In the genomic region with DNA sequence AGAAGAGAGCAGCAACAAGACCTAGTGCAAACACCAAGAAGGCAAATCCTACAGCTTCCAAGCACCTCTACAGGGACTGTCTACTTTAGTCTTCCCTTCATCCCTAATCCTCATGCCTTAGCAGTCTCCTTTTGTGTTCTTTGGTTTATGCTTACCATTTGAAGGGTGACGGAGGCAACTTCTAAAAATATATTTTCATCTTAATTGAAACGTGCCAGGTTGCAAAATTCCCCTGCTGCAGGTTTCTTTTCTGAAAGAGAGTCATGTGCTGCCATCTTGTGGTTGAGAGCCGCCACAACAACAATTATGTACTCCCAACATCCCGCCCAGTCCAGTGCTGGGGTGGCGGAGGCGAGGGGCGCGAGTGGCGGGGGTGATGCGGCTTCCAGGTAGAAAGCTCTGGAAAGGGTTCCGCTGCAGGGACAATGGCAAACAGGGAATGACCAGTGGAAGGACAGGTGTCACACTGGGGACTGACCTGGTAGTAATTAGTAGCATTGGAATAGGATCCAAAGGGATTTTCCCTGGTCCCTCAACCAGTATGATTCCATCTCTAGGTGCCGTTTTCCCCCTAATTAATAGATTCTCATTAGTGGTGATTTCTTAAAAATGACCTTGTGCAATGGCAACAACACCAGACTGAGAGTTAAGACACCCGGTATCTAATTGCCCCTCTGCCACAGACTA, we compare ENCODE assay signal across 8 cellular contexts.
A peak's percentile ranks its signal among the peaks of the same experiment; 100 is the strongest.
DNase-seq lines count a peak whose midpoint lies in the region; ATAC-seq and TF ChIP-seq lines count a peak whose summit lies in the region.

No MANE protein-coding gene starts in this region.

- peak; percentile 60 for ATAC-seq in WTC11
- no peak for ATAC-seq in GM19452 (IDR thresholded peaks at IDR 0.05; ENCODE audit: unreplicated experiment)

- H3K36me3 Mint-ChIP-seq in WTC11, result no peaks in the 10 kb centered on the region

- peaks cover 7% of the 10 kb centered on the region for H3K4me1 Mint-ChIP-seq in WTC11

- H3K27me3 ChIP-seq in BE2C, result no peaks in the 10 kb centered on the region

- no peaks in the 10 kb centered on the region for H3K36me3 ChIP-seq in BE2C

- no peak overlapping the region for H3K27ac Mint-ChIP-seq in WTC11

- CTCF ChIA-PET in WTC11 (lab: Charles Lee), result interaction anchor here (0.5 to 2.3 kb wide), 24 partner anchors 11 to 620 kb away, joined by 3 to 13 read pairs (median 3); no protein-coding TSS in a partner anchor

- DNase-seq in BE2C, result peak; percentile 76
- DNase-seq in H4 (ENCODE audit: low spot score), result peak; percentile 52
- DNase-seq in NCI-H2107 treated with DMSO at 0.1 percent for 48 hours (lab: John Stamatoyannopoulos, UW; ENCODE audit: unreplicated experiment), result peak; percentile 65
- peak; percentile 81 for DNase-seq in WTC11 (ENCODE audit: low spot score)
- peak; percentile 62 to 77 for DNase-seq in T47D (ENCODE audit: low read depth in 1 of 2, low spot score in 1 of 2)
- DNase-seq in inferior parietal cortex (ENCODE audit: extremely low spot score), result peak; percentile 83
- peak; percentile 83 for DNase-seq in stimulated activated CD4-positive, alpha-beta T cell treated with anti-CD3 and anti-CD28 coated beads, Interleukin-15, amount 100 ng/mL, for 24 hours

- H3K4me1 ChIP-seq in BE2C, result no peaks in the 10 kb centered on the region; the same call in 1 of the 2 replicates

- peak; percentile 84 for TF ChIP-seq CTCF in BE2C (IDR thresholded peaks at IDR 0.05; ENCODE audit: low read depth, low read length)
- TF ChIP-seq CTCF in WTC11 (IDR thresholded peaks at IDR 0.05), result peak; percentile 60

- H3K4me3 Mint-ChIP-seq in WTC11, result 0 out of 2 replicates have a peak overlapping the region, but pooled peaks have one; percentile 15

- POLR2A ChIA-PET in WTC11 (lab: Charles Lee), result no interaction called here

- no peaks in the 10 kb centered on the region for H3K27me3 Mint-ChIP-seq in WTC11 (ENCODE audit: low read depth)

- H3K9me3 Mint-ChIP-seq in WTC11, result no peaks in the 10 kb centered on the region

- H3K9me3 ChIP-seq in BE2C, result no peaks in the 10 kb centered on the region

- in situ Hi-C loops in T47D (cut with HindIII; ENCODE audit: low pct_unique_long_range_greater_than_20kb, low sequenced_read_pairs), result no loop called here

- peak overlapping the region; percentile 35 for H3K4me3 ChIP-seq in BE2C (ENCODE audit: low read depth, low read length)

TF ChIP-seq in WTC11, 78 proteins besides CTCF, POLR2A, EP300 and RAD21:
- no peak for TF ChIP-seq ZNF396 (CRISPR knock-in tag; IDR thresholded peaks at IDR 0.05; ENCODE audit: borderline replicate concordance)
- no peak for TF ChIP-seq CREM (CRISPR knock-in tag; IDR thresholded peaks at IDR 0.05)
- TF ChIP-seq AFF4 (CRISPR knock-in tag; IDR thresholded peaks at IDR 0.05; ENCODE audit: borderline replicate concordance), result no peak
- TF ChIP-seq RORB (CRISPR knock-in tag; IDR thresholded peaks at IDR 0.05), result no peak
- TF ChIP-seq ZNF281 (CRISPR knock-in tag; IDR thresholded peaks at IDR 0.05), result no peak
- TF ChIP-seq IRF2 (CRISPR knock-in tag; IDR thresholded peaks at IDR 0.05; ENCODE audit: borderline replicate concordance, low read depth), result no peak
